ENCODE assay signal across 28 cellular contexts in the genomic region with DNA sequence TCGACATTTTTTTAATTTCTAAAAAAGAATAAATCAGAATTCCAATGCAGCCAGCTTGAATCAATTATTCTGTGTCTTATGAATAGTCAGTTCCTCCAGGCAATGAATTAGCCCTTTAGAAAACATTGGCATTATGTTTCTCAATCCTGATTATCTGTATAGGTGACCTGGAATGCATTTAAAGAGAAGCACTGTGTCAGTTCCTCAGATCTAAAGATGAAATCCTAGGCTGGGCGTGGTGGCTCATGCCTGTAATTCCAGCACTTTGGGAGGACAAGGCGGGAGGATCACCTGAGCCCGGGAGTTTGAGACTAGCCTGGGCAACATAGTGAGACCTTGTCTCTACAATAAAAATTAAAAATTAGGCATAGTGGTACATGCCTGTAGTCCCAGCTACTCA. TPM values are rescaled to one million over a fixed set of nuclear protein-coding genes. Genes with fewer than 3 reads are reported as not detected.
"Had no signal": no experiment of that assay in that cellular context is flagged by ENCODE, and none has a peak within 500 bp of the region (broad histone marks: within the 10 kb centered on the region; RNA-seq: fewer than 3 reads in every experiment).

No MANE protein-coding gene starts in this region.

- H3K36me3 ChIP-seq: neural progenitor cell, ovary, right lobe of liver, sigmoid colon, stomach, thoracic aorta, thyroid gland, tibial nerve, vagina had no signal

- H3K4me1 Mint-ChIP-seq: natural killer cell; neural progenitor cell; stimulated activated effector memory CD8-positive, alpha-beta T cell treated with anti-CD3 and anti-CD28 coated beads, Interleukin-12 subunit alpha, Interleukin-12 subunit beta, amount 100 ng/mL, for 72 hours; stimulated activated naive B cell treated with anti-CD40 and anti-IgM and Interleukin-4, amounts not matched to agents 10 μg/mL and 1 μg/mL and 100 μg/mL, for 72 hours had no signal

- H3K27ac ChIP-seq: neural progenitor cell, ovary, parathyroid adenoma, psoas muscle, right lobe of liver, sigmoid colon, stomach, thoracic aorta, thyroid gland, tibial nerve, vagina had no signal

- H3K9ac ChIP-seq: neural progenitor cell, parathyroid adenoma had no signal

- H3K27me3 Mint-ChIP-seq: progenitor cell of endocrine pancreas; stimulated activated naive B cell treated with anti-CD40 and anti-IgM and Interleukin-4, amounts not matched to agents 10 μg/mL and 1 μg/mL and 100 μg/mL, for 72 hours; stimulated activated naive CD8-positive, alpha-beta T cell treated with anti-CD3 and anti-CD28 coated beads, Interleukin-15, Interleukin-2, amounts not matched to agents 100 ng/mL and 50 ng/mL, for 24 hours; type B pancreatic cell had no signal

- ATAC-seq: natural killer cell; psoas muscle; right cardiac atrium; right lobe of liver; stimulated activated effector memory CD8-positive, alpha-beta T cell treated with anti-CD3 and anti-CD28 coated beads, Interleukin-12 subunit alpha, Interleukin-12 subunit beta, amount 100 ng/mL, for 72 hours; stimulated activated naive B cell treated with anti-CD40 and anti-IgM and Interleukin-4, amounts not matched to agents 10 μg/mL and 1 μg/mL and 100 μg/mL, for 72 hours had no signal

- H3K4me3 Mint-ChIP-seq: natural killer cell; nephron; neural progenitor cell; stimulated activated effector memory CD8-positive, alpha-beta T cell treated with anti-CD3 and anti-CD28 coated beads, Interleukin-12 subunit alpha, Interleukin-12 subunit beta, amount 100 ng/mL, for 72 hours; stimulated activated naive B cell treated with anti-CD40 and anti-IgM and Interleukin-4, amounts not matched to agents 10 μg/mL and 1 μg/mL and 100 μg/mL, for 72 hours; stimulated activated naive CD8-positive, alpha-beta T cell treated with anti-CD3 and anti-CD28 coated beads, Interleukin-15, Interleukin-2, amounts not matched to agents 100 ng/mL and 50 ng/mL, for 24 hours; type B pancreatic cell had no signal

- H2AFZ ChIP-seq: neural progenitor cell, parathyroid adenoma had no signal

- H3K36me3 Mint-ChIP-seq: natural killer cell; stimulated activated effector memory CD8-positive, alpha-beta T cell treated with anti-CD3 and anti-CD28 coated beads, Interleukin-12 subunit alpha, Interleukin-12 subunit beta, amount 100 ng/mL, for 72 hours had no signal

- H3K4me1 ChIP-seq: neural progenitor cell, parathyroid adenoma, psoas muscle, right lobe of liver, stomach, tibial nerve, vagina had no signal

- H3K79me2 ChIP-seq: parathyroid adenoma had no signal

- H3K4me3 ChIP-seq: neural progenitor cell, ovary, psoas muscle, right lobe of liver, sigmoid colon, stomach, thoracic aorta, thyroid gland, tibial nerve, vagina had no signal

- DNase-seq: natural killer cell; occipital lobe; ovary; posterior cingulate gyrus; psoas muscle; right cardiac atrium; right lobe of liver; sigmoid colon; small intestine; stimulated activated CD4-positive, alpha-beta T cell treated with anti-CD3 and anti-CD28 coated beads, Interleukin-15, amount 100 ng/mL, for 24 hours; stimulated activated CD4-positive, alpha-beta T cell treated with anti-CD3 and anti-CD28 coated beads, Interleukin-2, amount 100 ng/mL, for 24 hours; stimulated activated CD4-positive, alpha-beta T cell treated with anti-CD3 and anti-CD28 coated beads, Interleukin-2, amount 100 ng/mL, for 48 hours; stimulated activated CD4-positive, alpha-beta T cell treated with anti-CD3 and anti-CD28 coated beads, Interleukin-4, amount 100 ng/mL, for 24 hours; stimulated activated naive B cell treated with anti-CD40 and anti-IgM and Interleukin-4, amounts not matched to agents 10 μg/mL and 1 μg/mL and 100 μg/mL, for 72 hours; stimulated activated naive CD4-positive, alpha-beta T cell treated with Interleukin-2 at 50 U/mL for 16 hours; stomach; thyroid gland had no signal

- H3K4me2 ChIP-seq: neural progenitor cell had no signal

- H3K27ac Mint-ChIP-seq: natural killer cell; nephron; neural progenitor cell; progenitor cell of endocrine pancreas; stimulated activated effector memory CD8-positive, alpha-beta T cell treated with anti-CD3 and anti-CD28 coated beads, Interleukin-12 subunit alpha, Interleukin-12 subunit beta, amount 100 ng/mL, for 72 hours; stimulated activated naive B cell treated with anti-CD40 and anti-IgM and Interleukin-4, amounts not matched to agents 10 μg/mL and 1 μg/mL and 100 μg/mL, for 72 hours; stimulated activated naive CD8-positive, alpha-beta T cell treated with anti-CD3 and anti-CD28 coated beads, Interleukin-15, Interleukin-2, amounts not matched to agents 100 ng/mL and 50 ng/mL, for 24 hours; type B pancreatic cell had no signal

- H3K27me3 ChIP-seq: neural progenitor cell, ovary, right lobe of liver, sigmoid colon, stomach, thyroid gland, tibial nerve, vagina had no signal

- H3K9me3 ChIP-seq: ovary, psoas muscle, right lobe of liver, sigmoid colon, stomach, thoracic aorta, thyroid gland, tibial nerve, vagina had no signal

- H3K9me3 Mint-ChIP-seq: natural killer cell; nephron; neural progenitor cell; stimulated activated effector memory CD8-positive, alpha-beta T cell treated with anti-CD3 and anti-CD28 coated beads, Interleukin-12 subunit alpha, Interleukin-12 subunit beta, amount 100 ng/mL, for 72 hours; stimulated activated naive B cell treated with anti-CD40 and anti-IgM and Interleukin-4, amounts not matched to agents 10 μg/mL and 1 μg/mL and 100 μg/mL, for 72 hours; stimulated activated naive CD8-positive, alpha-beta T cell treated with anti-CD3 and anti-CD28 coated beads, Interleukin-15, Interleukin-2, amounts not matched to agents 100 ng/mL and 50 ng/mL, for 24 hours; type B pancreatic cell had no signal

RNA-seq across cellular contexts. Expression of a gene that starts 43.5 kb away (rescaled TPM):
- total RNA-seq: ureter, vagina had no signal
